In the genomic region with DNA sequence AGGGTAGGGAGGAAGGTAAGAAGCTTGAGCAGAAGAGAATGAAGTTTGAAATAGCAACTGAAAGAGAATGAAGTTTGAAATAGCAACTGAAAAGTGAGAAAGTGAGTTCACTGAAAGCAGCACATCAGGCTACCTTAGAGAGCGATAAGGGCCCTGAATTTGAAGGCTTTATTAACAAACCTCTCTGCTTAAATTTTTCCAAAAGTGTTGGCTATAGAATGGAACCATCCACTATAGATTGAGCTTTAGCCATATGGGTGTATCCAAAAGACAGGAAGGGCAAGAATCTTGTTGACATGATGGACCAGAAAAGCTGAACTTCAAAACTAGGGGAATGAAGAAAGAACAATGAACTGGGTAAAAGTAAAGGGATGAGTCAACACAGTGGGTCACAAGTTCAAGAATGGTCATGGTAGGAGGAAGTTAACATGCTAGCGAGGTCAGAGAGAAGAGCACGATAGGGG, we compare ENCODE assay signal across 14 cellular contexts.
A peak's percentile ranks its signal among the peaks of the same experiment; 100 is the strongest.
DNase-seq lines count a peak whose midpoint lies in the region; ATAC-seq and TF ChIP-seq lines count a peak whose summit lies in the region.
"Had no signal": no experiment of that assay in that cellular context is flagged by ENCODE, and none has a peak within 500 bp of the region (broad histone marks: within the 10 kb centered on the region; RNA-seq: fewer than 3 reads in every experiment).

No MANE protein-coding gene starts in this region.

- in situ Hi-C loops in GM13977 (cut with MboI; ENCODE audit: low pct_unique_long_range_greater_than_20kb, low sequenced_read_pairs, unreplicated experiment) = no loop called here

- no peak overlapping the region for H3K27ac ChIP-seq in stomach
- H3K27ac ChIP-seq: spleen, upper lobe of right lung had no signal

- peak; percentile 89 for ATAC-seq in GM19455 (IDR thresholded peaks at IDR 0.05; ENCODE audit: unreplicated experiment)
- ATAC-seq in HG02840 (IDR thresholded peaks at IDR 0.05; ENCODE audit: low FRiP score, unreplicated experiment) = peak; percentile 63
- ATAC-seq in HG03442 (IDR thresholded peaks at IDR 0.05; ENCODE audit: unreplicated experiment) = peak; percentile 92
- no peak for ATAC-seq in HG03457 (IDR thresholded peaks at IDR 0.05; ENCODE audit: unreplicated experiment)
- ATAC-seq: activated T-helper 17 cell treated with anti-CD3 and anti-CD28 coated beads, Interleukin-2, amount 50 U/mL, for 72 hours; left colon; upper lobe of right lung had no signal

- peak; percentile 24 for DNase-seq in GM13977 (ENCODE audit: low spot score)
- no peak for DNase-seq in stomach
- no peak for DNase-seq in mesenteric fat pad (ENCODE audit: low spot score)
- no peak for DNase-seq in activated naive CD4-positive, alpha-beta T cell (lab: John Stamatoyannopoulos, UW)
- DNase-seq: activated CD4-positive, alpha-beta T cell treated with anti-CD3 and anti-CD28 coated beads, Interleukin-2, amount 10 ng/mL, durations not matched to agents 24 days and 14 days; left colon; NCI-H748 treated with DMSO at 0.1 percent for 48 hours; spleen; upper lobe of right lung had no signal

- no peak for TF ChIP-seq EP300 in stomach (IDR thresholded peaks at IDR 0.05)

- no peak for TF ChIP-seq POLR2A in stomach (IDR thresholded peaks at IDR 0.05)

- intact Hi-C loops in stomach (cut with DNase I; ENCODE audit: low total_unique reads) = no loop called here

- no peak for TF ChIP-seq CTCF in GM13977 (IDR thresholded peaks at IDR 0.05; ENCODE audit: extremely low read depth, insufficient read depth, missing control alignments)
- no peak for TF ChIP-seq CTCF in stomach (IDR thresholded peaks at IDR 0.05)

- no peaks in the 10 kb centered on the region for H3K27me3 ChIP-seq in stomach
- H3K27me3 ChIP-seq: spleen, upper lobe of right lung had no signal

- 89 to 94% (median 90%) methylated on average over 3 of the region's 3 CpGs for WGBS in stomach, 5 donors

- no peak overlapping the region for H3K4me3 ChIP-seq in stomach
- H3K4me3 ChIP-seq: spleen, upper lobe of right lung had no signal

- no peaks in the 10 kb centered on the region for H3K36me3 ChIP-seq in stomach
- H3K36me3 ChIP-seq: spleen, upper lobe of right lung had no signal

- no peaks in the 10 kb centered on the region for H3K9me3 ChIP-seq in stomach
- H3K9me3 ChIP-seq: spleen, upper lobe of right lung had no signal

- H3K4me1 ChIP-seq in stomach = no peaks in the 10 kb centered on the region
- H3K4me1 ChIP-seq: spleen, upper lobe of right lung had no signal
